ENCODE assay signal across 10 cellular contexts in genomic region chrX:47380268-47380667, GRCh38. TPM values are rescaled to one million over a fixed set of nuclear protein-coding genes. Genes with fewer than 3 reads are reported as not detected.
DNase-seq lines count a peak whose midpoint lies in the region; ATAC-seq lines count a peak whose summit lies in the region.
"Had no signal": no experiment of that assay in that cellular context is flagged by ENCODE, and none has a peak within 500 bp of the region (broad histone marks: within the 10 kb centered on the region; RNA-seq: fewer than 3 reads in every experiment).

No MANE protein-coding gene starts in this region.

- H3K27ac Mint-ChIP-seq in activated T-cell treated with anti-CD3 and anti-CD28 coated beads, Interleukin-2, amount 50 U/mL, for 24 hours, result peak overlapping the region; percentile 88
- H3K27ac Mint-ChIP-seq in stimulated activated memory B cell treated with anti-CD40 and anti-IgM and Interleukin-4, amounts not matched to agents 10 μg/mL and 1 μg/mL and 100 μg/mL, for 72 hours, result peak overlapping the region; percentile 76

- H3K27ac ChIP-seq in SJCRH30, result no peak overlapping the region
- H3K27ac ChIP-seq: KMS-11, tibial nerve had no signal

- DNase-seq in SJCRH30, result peak; percentile 31 to 58
- DNase-seq in activated T-cell treated with anti-CD3 and anti-CD28 coated beads, Interleukin-2, amount 50 U/mL, for 24 hours, result peak; percentile 73
- DNase-seq in left lobe of liver (ENCODE audit: low spot score), result peak; percentile 38
- no peak for DNase-seq in HPDE6-E6E7 (ENCODE audit: extremely low spot score)
- no peak for DNase-seq in AG08395 (ENCODE audit: low spot score)
- DNase-seq in glomerular visceral epithelial cell (ENCODE audit: extremely low spot score), result no peak

- ATAC-seq in left lobe of liver (no peak), HG03039 (IDR thresholded peaks at IDR 0.05; ENCODE audit: unreplicated experiment) (no peak)
- peak; percentile 68 for ATAC-seq in stimulated activated memory B cell treated with anti-CD40 and anti-IgM and Interleukin-4, amounts not matched to agents 10 μg/mL and 1 μg/mL and 100 μg/mL, for 72 hours

- H3K36me3 ChIP-seq in SJCRH30, result no peaks in the 10 kb centered on the region
- H3K36me3 ChIP-seq: tibial nerve had no signal

- no peaks in the 10 kb centered on the region for H3K36me3 Mint-ChIP-seq in activated T-cell treated with anti-CD3 and anti-CD28 coated beads, Interleukin-2, amount 50 U/mL, for 24 hours (ENCODE audit: low read depth)
- H3K36me3 Mint-ChIP-seq in stimulated activated memory B cell treated with anti-CD40 and anti-IgM and Interleukin-4, amounts not matched to agents 10 μg/mL and 1 μg/mL and 100 μg/mL, for 72 hours, result no peaks in the 10 kb centered on the region

- no peaks in the 10 kb centered on the region for H3K27me3 ChIP-seq in SJCRH30

- H3K4me3 ChIP-seq in SJCRH30, result no peak overlapping the region
- H3K4me3 ChIP-seq: tibial nerve had no signal

- H3K4me3 Mint-ChIP-seq in activated T-cell treated with anti-CD3 and anti-CD28 coated beads, Interleukin-2, amount 50 U/mL, for 24 hours, result peak overlapping the region; percentile 54
- peak overlapping the region; percentile 66 for H3K4me3 Mint-ChIP-seq in stimulated activated memory B cell treated with anti-CD40 and anti-IgM and Interleukin-4, amounts not matched to agents 10 μg/mL and 1 μg/mL and 100 μg/mL, for 72 hours

- H3K4me1 Mint-ChIP-seq in activated T-cell treated with anti-CD3 and anti-CD28 coated beads, Interleukin-2, amount 50 U/mL, for 24 hours (ENCODE audit: low read depth), result peaks cover 22% of the 10 kb centered on the region
- H3K4me1 Mint-ChIP-seq in stimulated activated memory B cell treated with anti-CD40 and anti-IgM and Interleukin-4, amounts not matched to agents 10 μg/mL and 1 μg/mL and 100 μg/mL, for 72 hours, result peaks cover 14% of the 10 kb centered on the region

- no peaks in the 10 kb centered on the region for H3K4me1 ChIP-seq in SJCRH30
- H3K4me1 ChIP-seq: tibial nerve had no signal

- H3K9me3 ChIP-seq in SJCRH30 (replicated peaks), result no peaks in the 10 kb centered on the region
- H3K9me3 ChIP-seq: tibial nerve had no signal

- H3K9me3 Mint-ChIP-seq in activated T-cell treated with anti-CD3 and anti-CD28 coated beads, Interleukin-2, amount 50 U/mL, for 24 hours, result no peaks in the 10 kb centered on the region
- H3K9me3 Mint-ChIP-seq in stimulated activated memory B cell treated with anti-CD40 and anti-IgM and Interleukin-4, amounts not matched to agents 10 μg/mL and 1 μg/mL and 100 μg/mL, for 72 hours, result no peaks in the 10 kb centered on the region

- H3K27me3 Mint-ChIP-seq in activated T-cell treated with anti-CD3 and anti-CD28 coated beads, Interleukin-2, amount 50 U/mL, for 24 hours, result peaks cover 26% of the 10 kb centered on the region
- no peaks in the 10 kb centered on the region for H3K27me3 Mint-ChIP-seq in stimulated activated memory B cell treated with anti-CD40 and anti-IgM and Interleukin-4, amounts not matched to agents 10 μg/mL and 1 μg/mL and 100 μg/mL, for 72 hours

RNA-seq across cellular contexts. Expression of gene ZNF157, which starts 9.9 kb away (rescaled TPM):
- total RNA-seq in SJCRH30 (2014; rRNA removed; shearing (Covaris generic)), result not detected in 2 replicates
- not detected for total RNA-seq in left lobe of liver

Comparison
In these comparisons a context has a peak if more than half of its experiments do, and no peak if none do; other contexts are left out.
1. DNase-seq: peak in SJCRH30 (2 of 2), activated T-cell treated with anti-CD3 and anti-CD28 coated beads, Interleukin-2, amount 50 U/mL, for 24 hours (single experiment) and left lobe of liver (single experiment); none in HPDE6-E6E7 (single experiment), AG08395 (single experiment) and glomerular visceral epithelial cell (single experiment).